Comparison of ENCODE assay signal across 7 cellular contexts in genomic region chr3:39927479-39927878, GRCh38.
"Had no signal": no experiment of that assay in that cellular context is flagged by ENCODE, and none has a peak within 500 bp of the region (broad histone marks: within the 10 kb centered on the region; RNA-seq: fewer than 3 reads in every experiment).

No MANE protein-coding gene starts in this region.

- DNase-seq: H9, HCEC 1CT, IMR-90, KBM-7 had no signal

- H3K4me3 ChIP-seq: GM23338 had no signal

- H2AFZ ChIP-seq: GM23338 had no signal

- H3K4me2 ChIP-seq: GM23338, KMS-11 had no signal

- ATAC-seq: GM23338 had no signal

- H3K27ac ChIP-seq: HL-60, KMS-11 had no signal

- H3K9ac ChIP-seq: KMS-11 had no signal
